14 cellular contexts compared by ENCODE assay signal in genomic region chr14:68957688-68958248, GRCh38. TPM values are rescaled to one million over a fixed set of nuclear protein-coding genes. Genes with fewer than 3 reads are reported as not detected.
DNase-seq lines count a peak whose midpoint lies in the region; ATAC-seq and TF ChIP-seq lines count a peak whose summit lies in the region.
"Had no signal": no experiment of that assay in that cellular context is flagged by ENCODE, and none has a peak within 500 bp of the region (broad histone marks: within the 10 kb centered on the region; RNA-seq: fewer than 3 reads in every experiment).

No MANE protein-coding gene starts in this region.

- no peak overlapping the region for H3K27ac ChIP-seq in CD4-positive, alpha-beta T cell (ENCODE audit: low read depth, low read length)
- H3K27ac ChIP-seq in RWPE2 (ENCODE audit: poor library complexity, severe bottlenecking) (peak overlapping the region; percentile 98), gastroesophageal sphincter (peak overlapping the region; percentile 18 to 99 (median 94)), spleen (peak overlapping the region in 7 of 8 donors; percentile 21 to 69 (median 35))

- H3K9me3 ChIP-seq in CD4-positive, alpha-beta T cell (ENCODE audit: control insufficient read depth, low read length): no peaks in the 10 kb centered on the region
- H3K9me3 ChIP-seq in RWPE2 (ENCODE audit: severe bottlenecking) (no peaks in the 10 kb centered on the region), gastroesophageal sphincter (no peaks in the 10 kb centered on the region), spleen (no peaks in the 10 kb centered on the region)

- no peak for TF ChIP-seq POLR2A in gastroesophageal sphincter (IDR thresholded peaks at IDR 0.05)
- TF ChIP-seq POLR2A in spleen (IDR thresholded peaks at IDR 0.05): no peak

- no peaks in the 10 kb centered on the region for H3K27me3 ChIP-seq in CD4-positive, alpha-beta T cell (ENCODE audit: control insufficient read depth, insufficient read depth, low read length)
- H3K27me3 ChIP-seq in RWPE2 (ENCODE audit: insufficient read depth, poor library complexity, severe bottlenecking) (no peaks in the 10 kb centered on the region), gastroesophageal sphincter (no peaks in the 10 kb centered on the region), spleen (replicated peaks in 1 of 7) (peaks cover 0 to 3% (median 0%) of the 10 kb centered on the region in 7 donors)

- peak overlapping the region; percentile 15 for H3K4me3 Mint-ChIP-seq in CD4-positive, alpha-beta T cell
- H3K4me3 Mint-ChIP-seq: CD8-positive, alpha-beta memory T cell; immature natural killer cell; nephron progenitor cell had no signal

- H3K4me1 ChIP-seq in RWPE2 (ENCODE audit: insufficient read depth, poor library complexity, severe bottlenecking): peaks cover 100% of the 10 kb centered on the region
- H3K4me1 ChIP-seq in gastroesophageal sphincter: peaks cover 18 to 100% (median 62%) of the 10 kb centered on the region in 3 donors
- peaks cover 21 to 99% (median 52%) of the 10 kb centered on the region in 6 donors for H3K4me1 ChIP-seq in spleen

- ATAC-seq in CD4-positive, alpha-beta T cell (ENCODE audit: poor library complexity): no peak
- no peak for ATAC-seq in RWPE2 (ENCODE audit: low read depth)
- ATAC-seq in gastroesophageal sphincter: no peak
- no peak for ATAC-seq in HG02981 (IDR thresholded peaks at IDR 0.05; ENCODE audit: unreplicated experiment)

- intact Hi-C loops in CD4-positive, alpha-beta T cell (cut with DNase I, micrococcal nuclease): no loop called here
- intact Hi-C loops in spleen (cut with DNase I; ENCODE audit: low total_unique reads): no loop called here

- TF ChIP-seq EP300 in gastroesophageal sphincter (IDR thresholded peaks at IDR 0.05): no peak

- CTCF ChIA-PET in CD4-positive, alpha-beta T cell (lab: Charles Lee): interaction anchor here (1.6 kb wide), 1 partner anchor 12 kb away, joined by 3 read pairs; no protein-coding TSS in a partner anchor

- peaks cover 94% of the 10 kb centered on the region for H3K4me1 Mint-ChIP-seq in CD4-positive, alpha-beta T cell (ENCODE audit: low read depth)
- H3K4me1 Mint-ChIP-seq: immature natural killer cell had no signal

- no peaks in the 10 kb centered on the region for H3K27me3 Mint-ChIP-seq in CD4-positive, alpha-beta T cell

- 12 to 39% methylated on average over 6 to 11 of the region's 13 CpGs for WGBS in gastroesophageal sphincter (ENCODE audit: low coverage in 1 of 2), 2 donors
- 54 to 65% (median 60%) methylated on average over 13 of the region's 13 CpGs for WGBS in spleen, 5 donors

- H3K36me3 Mint-ChIP-seq in CD4-positive, alpha-beta T cell (ENCODE audit: low read depth): peaks cover 48% of the 10 kb centered on the region
- H3K36me3 Mint-ChIP-seq: immature natural killer cell had no signal

- TF ChIP-seq CTCF in CD4-positive, alpha-beta T cell (IDR thresholded peaks at IDR 0.05): no peak
- TF ChIP-seq CTCF in RWPE2 (IDR thresholded peaks at IDR 0.05; ENCODE audit: poor library complexity, severe bottlenecking) (no peak), gastroesophageal sphincter (IDR thresholded peaks at IDR 0.05) (no peak), spleen (IDR thresholded peaks at IDR 0.05 in 8 of 11, conservative IDR thresholded peaks at IDR 0.05 in 3 of 11) (no peak)

- no peaks in the 10 kb centered on the region for H3K9me3 Mint-ChIP-seq in CD4-positive, alpha-beta T cell
- H3K9me3 Mint-ChIP-seq: CD8-positive, alpha-beta memory T cell; immature natural killer cell; nephron progenitor cell had no signal

- H3K27ac Mint-ChIP-seq in CD4-positive, alpha-beta T cell: peak overlapping the region; percentile 70
- H3K27ac Mint-ChIP-seq: immature natural killer cell, nephron progenitor cell had no signal

- no peak for DNase-seq in CD4-positive, alpha-beta T cell
- DNase-seq in RWPE2 (ENCODE audit: low spot score) (no peak), spleen (no peak), KG1 (lab: John Stamatoyannopoulos, UW) (no peak), NCI-H2081 (lab: John Stamatoyannopoulos, UW) (no peak), NCI-H2227 (lab: John Stamatoyannopoulos, UW; ENCODE audit: unreplicated experiment) (no peak)
- DNase-seq: activated naive CD4-positive, alpha-beta T cell; CD8-positive, alpha-beta memory T cell; immature natural killer cell; Kasumi-1; nephron progenitor cell; T-helper 1 cell had no signal

- no peak overlapping the region for H3K4me3 ChIP-seq in RWPE2 (ENCODE audit: severe bottlenecking)
- no peak overlapping the region for H3K4me3 ChIP-seq in gastroesophageal sphincter
- H3K4me3 ChIP-seq in spleen: no peak overlapping the region

- POLR2A ChIA-PET in CD4-positive, alpha-beta T cell (lab: Charles Lee): interaction anchor here (1.1 to 2.0 kb wide), 4 partner anchors 10 to 19 kb away, joined by 3 to 7 read pairs (median 4); no protein-coding TSS in a partner anchor

- H3K36me3 ChIP-seq in RWPE2 (ENCODE audit: low read depth) (peaks cover 71% of the 10 kb centered on the region), gastroesophageal sphincter (no peaks in the 10 kb centered on the region), spleen (peaks cover 0 to 6% (median 0%) of the 10 kb centered on the region in 6 donors)

RNA-seq across cellular contexts. Expression of gene ACTN1, which starts 21.3 kb away (rescaled TPM):
- 100 to 1,000 TPM; 128 to 143 TPM for total RNA-seq in CD4-positive, alpha-beta T cell
- total RNA-seq in gastroesophageal sphincter (1,000 to 10,000 TPM in 2 of 4 donors, 100 to 1,000 TPM in 2; 776 to 1,910 (median 969) TPM), spleen (100 to 1,000 TPM in 5 of 7 donors, 10 to 100 TPM in 2; 87.3 to 315 (median 121) TPM)
- polyA plus RNA-seq in spleen: 10 to 100 TPM; 15.4 to 33.0 (median 26.0) TPM
